8 cellular contexts compared by ENCODE assay signal in the genomic region with DNA sequence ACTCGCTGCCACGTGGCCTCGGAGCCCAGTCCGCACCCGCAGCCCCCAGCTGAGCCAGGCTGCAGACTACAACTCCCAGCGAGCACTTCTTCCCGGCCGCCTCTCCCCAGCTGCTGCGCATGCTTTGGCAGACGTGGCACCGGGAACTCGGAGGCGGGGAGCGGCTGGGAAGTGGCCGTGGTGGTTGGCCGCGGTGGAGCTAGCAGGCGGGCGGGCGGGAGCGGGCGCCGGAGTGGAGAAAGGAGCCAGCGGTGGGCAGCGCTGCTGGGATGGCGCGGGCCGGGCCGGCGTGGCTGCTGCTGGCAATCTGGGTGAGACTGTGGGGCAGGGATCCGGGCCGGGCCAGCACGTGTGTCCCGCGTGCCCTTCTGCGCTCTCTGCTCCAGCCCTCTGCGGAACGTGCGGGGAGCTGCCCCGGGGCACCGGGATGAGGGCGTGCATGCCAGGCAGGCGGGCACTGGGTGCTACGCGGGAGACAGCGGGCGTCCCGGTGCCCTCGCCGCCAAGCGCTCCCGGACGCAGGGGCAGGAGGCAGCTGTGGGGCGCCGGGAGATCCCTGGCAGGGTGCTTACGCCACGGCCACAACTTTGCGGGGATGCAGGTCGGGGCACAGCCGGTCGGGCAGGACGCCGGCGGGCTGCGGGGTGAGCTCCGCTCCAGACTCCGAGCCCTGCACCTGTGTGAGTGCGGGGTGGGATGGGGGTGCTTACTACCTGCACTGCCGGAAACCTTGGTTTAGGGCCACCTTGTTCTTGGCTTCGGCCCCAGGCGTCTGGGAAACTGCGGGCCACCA. TPM values are rescaled to one million over a fixed set of nuclear protein-coding genes. Genes with fewer than 3 reads are reported as not detected.
DNase-seq lines count a peak whose midpoint lies in the region; ATAC-seq, FAIRE-seq and TF ChIP-seq lines count a peak whose summit lies in the region.

A gene (plus strand): TSS at position 130 of the 793 bp plus-strand sequence. CDS start 140 bp downstream, at position 270.

- H3K27ac ChIP-seq in ascending aorta (peak within 1 kb of the TSS; percentile 78 to 82), hepatocyte (peak within 1 kb of the TSS; percentile 72), rectal smooth muscle tissue (ENCODE audit: low read depth, low read length) (peak within 1 kb of the TSS; percentile 68)

- intact Hi-C loops in T-helper 1 cell treated with Interleukin-12 subunit alpha and Interleukin-12 subunit beta and Interleukin-4 antibody, amounts not matched to agents 30 ng/mL and 1 ng/mL, for 36 hours (cut with micrococcal nuclease): loop anchor here (2.0 to 5.0 kb wide), 2 partner anchors 134 to 515 kb away; a partner anchor contains a TSS
- intact Hi-C loops in ascending aorta (cut with DNase I): loop anchor here (1.0 to 2.0 kb wide), 2 partner anchors 24 to 30 kb away; no protein-coding TSS in a partner anchor

- H2AFZ ChIP-seq in hepatocyte: peak within 1 kb of the TSS; percentile 63

- no peaks in the 10 kb centered on the region for H3K36me3 ChIP-seq in ascending aorta
- H3K36me3 ChIP-seq in hepatocyte (replicated peaks; ENCODE audit: insufficient read depth, low read depth): no peaks in the 10 kb centered on the region
- no peaks in the 10 kb centered on the region for H3K36me3 ChIP-seq in rectal smooth muscle tissue (ENCODE audit: control insufficient read depth, insufficient read depth, low read length)

- peak; percentile 90 for FAIRE-seq in GM12892 (lab: Jason Lieb, UNC)

- TF ChIP-seq POLR2A in GM12892 (IDR thresholded peaks at IDR 0.05; ENCODE audit: low read depth, low read length): peak; percentile 56; the same call in 1 of the 2 replicates

- H3K4me2 ChIP-seq in hepatocyte: peak within 1 kb of the TSS; percentile 82

- H3K4me1 ChIP-seq in ascending aorta (peaks cover 6 to 21% of the 10 kb centered on the region in 2 donors), hepatocyte (ENCODE audit: insufficient read depth) (peaks cover 35% of the 10 kb centered on the region), rectal smooth muscle tissue (ENCODE audit: control insufficient read depth, insufficient read depth, low read length) (peaks cover 11% of the 10 kb centered on the region)

- H4K20me1 ChIP-seq in hepatocyte (ENCODE audit: insufficient read depth, poor library complexity, severe bottlenecking): peaks cover 29% of the 10 kb centered on the region

- no peaks in the 10 kb centered on the region for H3K27me3 ChIP-seq in ascending aorta
- H3K27me3 ChIP-seq in hepatocyte: no peaks in the 10 kb centered on the region
- no peaks in the 10 kb centered on the region for H3K27me3 ChIP-seq in rectal smooth muscle tissue (ENCODE audit: control insufficient read depth, insufficient read depth, low read length)

- H3K9me3 ChIP-seq in ascending aorta: no peaks in the 10 kb centered on the region
- no peaks in the 10 kb centered on the region for H3K9me3 ChIP-seq in hepatocyte (ENCODE audit: low read depth)

- ATAC-seq in HG02798 (IDR thresholded peaks at IDR 0.05; ENCODE audit: poor library complexity, unreplicated experiment) (peak; percentile 92), HG03378 (IDR thresholded peaks at IDR 0.05; ENCODE audit: unreplicated experiment) (no peak)

- peak within 1 kb of the TSS; percentile 86 to 92 for H3K4me3 ChIP-seq in ascending aorta
- peak within 1 kb of the TSS; percentile 89 for H3K4me3 ChIP-seq in hepatocyte
- peak within 1 kb of the TSS; percentile 91 for H3K4me3 ChIP-seq in rectal smooth muscle tissue (ENCODE audit: low read length)

- 2% methylated on average over 43 of the region's 72 CpGs for WGBS in hepatocyte (ENCODE audit: low lambda C conversion rate, missing lambda C conversion rate)

- DNase-seq in GM12892 (ENCODE audit: insufficient read length) (peak; percentile 82), NCI-H146 (lab: John Stamatoyannopoulos, UW) (peak; percentile 98), ascending aorta (ENCODE audit: low spot score in 2 of 2) (peak; percentile 67 to 96), hepatocyte (ENCODE audit: low spot score) (peak; percentile 94)

- TF ChIP-seq CTCF in ascending aorta (IDR thresholded peaks at IDR 0.05) (no peak), hepatocyte (IDR thresholded peaks at IDR 0.05; ENCODE audit: poor library complexity) (no peak)

- H3K79me2 ChIP-seq in hepatocyte: peaks cover 50% of the 10 kb centered on the region

- H3K9ac ChIP-seq in rectal smooth muscle tissue (ENCODE audit: low read length): peak within 1 kb of the TSS; percentile 76

- H3K9me2 ChIP-seq in hepatocyte (replicated peaks; ENCODE audit: insufficient read depth): no peaks in the 10 kb centered on the region

RNA-seq across cellular contexts. Expression of the gene that starts here (rescaled TPM):
- 18.2 TPM for polyA plus RNA-seq in GM12892 (2012; ENCODE audit: missing spikeins)
- 23.4 and 24.9 TPM in 2 replicates for total RNA-seq in T-helper 1 cell treated with Interleukin-12 subunit alpha and Interleukin-12 subunit beta and Interleukin-4 antibody, amounts not matched to agents 30 ng/mL and 1 ng/mL, for 36 hours
- 21.3 TPM for total RNA-seq in ascending aorta
- 71.8 and 82.0 TPM in 2 replicates for total RNA-seq in hepatocyte
- 88.4 and 97.3 TPM in 2 replicates for polyA plus RNA-seq in hepatocyte
